Comparison of ENCODE assay signal across 8 cellular contexts in the genomic region with DNA sequence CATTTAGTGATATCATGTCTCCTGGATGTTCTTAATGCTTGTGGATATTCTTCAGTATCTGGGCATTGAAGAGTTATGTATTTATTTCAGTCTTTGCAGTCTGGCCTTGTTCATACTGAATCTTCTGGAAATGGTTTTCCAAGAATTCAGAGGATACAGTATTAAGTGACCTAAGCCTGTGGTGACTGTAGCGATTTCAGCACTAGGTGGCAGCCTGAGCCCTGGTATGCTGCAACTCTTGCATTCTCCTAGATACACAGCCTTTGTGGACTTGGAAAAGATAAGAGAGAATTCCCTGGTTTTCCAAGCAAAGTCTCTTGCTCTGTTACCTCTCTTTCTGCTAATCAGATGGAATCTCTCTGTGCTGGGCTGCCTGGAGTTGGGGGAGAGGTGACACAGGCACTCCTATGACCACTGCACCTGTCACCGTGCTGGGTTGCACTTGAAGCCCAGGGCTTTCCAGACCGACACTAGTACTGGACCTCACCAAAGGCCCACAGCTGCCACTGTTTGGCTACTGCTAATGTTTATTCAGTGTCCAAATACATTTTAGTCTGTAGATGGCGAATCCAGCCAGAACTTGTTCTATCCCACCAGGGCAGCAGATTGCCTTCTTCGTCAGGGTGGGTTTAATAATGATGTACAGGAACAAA. TPM values are rescaled to one million over a fixed set of nuclear protein-coding genes. Genes with fewer than 3 reads are reported as not detected.
DNase-seq lines count a peak whose midpoint lies in the region; ATAC-seq and TF ChIP-seq lines count a peak whose summit lies in the region.

No MANE protein-coding gene starts in this region.

- TF ChIP-seq CTCF in heart right ventricle (IDR thresholded peaks at IDR 0.05) (peak in 8 of 9 donors; percentile 9 to 58 (median 45)), right atrium auricular region (IDR thresholded peaks at IDR 0.05) (peak in 1 of 2 donors; percentile 55), PC-9 (conservative IDR thresholded peaks at IDR 0.05) (peak; percentile 67), upper lobe of right lung (IDR thresholded peaks at IDR 0.05) (peak; percentile 35)
- no peak for TF ChIP-seq CTCF in CD4-positive, alpha-beta T cell (IDR thresholded peaks at IDR 0.05)

- H3K27me3 ChIP-seq in heart right ventricle: no peaks in the 10 kb centered on the region
- H3K27me3 ChIP-seq in right atrium auricular region: no peaks in the 10 kb centered on the region
- H3K27me3 ChIP-seq in PC-9 (ENCODE audit: insufficient read depth, low read depth): no peaks in the 10 kb centered on the region
- no peaks in the 10 kb centered on the region for H3K27me3 ChIP-seq in upper lobe of right lung
- no peaks in the 10 kb centered on the region for H3K27me3 ChIP-seq in CD4-positive, alpha-beta T cell (ENCODE audit: control insufficient read depth, insufficient read depth, low read length)

- DNase-seq in heart right ventricle (peak in 1 of 2 donors; percentile 8), right atrium auricular region (ENCODE audit: low spot score) (no peak), PC-9 (peak in 1 of 2 experiments; percentile 33), globus pallidus (ENCODE audit: low spot score) (peak; percentile 18), upper lobe of right lung (no peak)
- no peak for DNase-seq in CD4-positive, alpha-beta T cell

- no peaks in the 10 kb centered on the region for H3K79me2 ChIP-seq in PC-9 (ENCODE audit: low read depth)

- H3K9me3 ChIP-seq in heart right ventricle (peaks cover 0 to 35% (median 0%) of the 10 kb centered on the region in 11 donors), right atrium auricular region (peaks cover 0 to 6% of the 10 kb centered on the region in 2 donors), PC-9 (ENCODE audit: insufficient read depth, low read depth) (no peaks in the 10 kb centered on the region), upper lobe of right lung (no peaks in the 10 kb centered on the region)
- H3K9me3 ChIP-seq in CD4-positive, alpha-beta T cell (ENCODE audit: control insufficient read depth, low read length): no peaks in the 10 kb centered on the region

- H3K27ac ChIP-seq in heart right ventricle: no peak overlapping the region
- H3K27ac ChIP-seq in right atrium auricular region: no peak overlapping the region
- no peak overlapping the region for H3K27ac ChIP-seq in PC-9
- no peak overlapping the region for H3K27ac ChIP-seq in upper lobe of right lung
- H3K27ac ChIP-seq in CD4-positive, alpha-beta T cell (ENCODE audit: low read depth, low read length): no peak overlapping the region

- no peak overlapping the region for H3K27ac Mint-ChIP-seq in CD4-positive, alpha-beta T cell

- H3K36me3 ChIP-seq in heart right ventricle (no peaks in the 10 kb centered on the region), right atrium auricular region (no peaks in the 10 kb centered on the region), PC-9 (ENCODE audit: low read depth) (no peaks in the 10 kb centered on the region), upper lobe of right lung (no peaks in the 10 kb centered on the region)

- POLR2A ChIA-PET in PC-9 (lab: Charles Lee; ENCODE audit: unreplicated experiment): no interaction called here
- POLR2A ChIA-PET in CD4-positive, alpha-beta T cell (lab: Charles Lee): no interaction called here

- BruUV-seq in PC-9 (replicated peaks; lab: Mats Ljungman, UMichigan): no TSS peak

- 76 to 85% methylated on average over 5 of the region's 5 CpGs for WGBS in heart right ventricle, 2 donors

- no peak overlapping the region for H3K4me3 ChIP-seq in heart right ventricle
- no peak overlapping the region for H3K4me3 ChIP-seq in right atrium auricular region
- no peak overlapping the region for H3K4me3 ChIP-seq in PC-9
- H3K4me3 ChIP-seq in upper lobe of right lung: no peak overlapping the region

- H3K4me1 ChIP-seq in heart right ventricle: no peaks in the 10 kb centered on the region
- H3K4me1 ChIP-seq in right atrium auricular region: no peaks in the 10 kb centered on the region
- no peaks in the 10 kb centered on the region for H3K4me1 ChIP-seq in PC-9 (replicated peaks; ENCODE audit: insufficient read depth)
- H3K4me1 ChIP-seq in upper lobe of right lung: no peaks in the 10 kb centered on the region

- intact Hi-C loops in heart right ventricle (cut with DNase I) (loop anchor here in 8 of 10 donors (5.0 to 10.0 kb wide), 3 partner anchors 296 to 1802 kb away; no protein-coding TSS in a partner anchor), PC-9 (cut with micrococcal nuclease; ENCODE audit: unreplicated experiment) (loop anchor here (2.0 to 10.0 kb wide), 4 partner anchors 128 to 762 kb away; a partner anchor contains a TSS), upper lobe of right lung (cut with DNase I) (no loop called here)
- intact Hi-C loops in CD4-positive, alpha-beta T cell (cut with DNase I, micrococcal nuclease): no loop called here

- H2AFZ ChIP-seq in PC-9: no peak overlapping the region

- peaks cover 43% of the 10 kb centered on the region for H3K36me3 Mint-ChIP-seq in CD4-positive, alpha-beta T cell (ENCODE audit: low read depth)

- no peak overlapping the region for H3K4me2 ChIP-seq in PC-9

- ATAC-seq in heart right ventricle: peak in 5 of 8 donors; percentile 44 to 81 (median 70)
- peak; percentile 53 for ATAC-seq in upper lobe of right lung
- ATAC-seq in GM19023 (IDR thresholded peaks at IDR 0.05; ENCODE audit: unreplicated experiment): no peak
- no peak for ATAC-seq in HG02678 (IDR thresholded peaks at IDR 0.05; ENCODE audit: unreplicated experiment)
- ATAC-seq in CD4-positive, alpha-beta T cell (ENCODE audit: poor library complexity): no peak

- H3K27me3 Mint-ChIP-seq in CD4-positive, alpha-beta T cell: no peaks in the 10 kb centered on the region

- H3K9me2 ChIP-seq in PC-9 (ENCODE audit: insufficient read depth): no peaks in the 10 kb centered on the region

- H3F3A ChIP-seq in PC-9 (ENCODE audit: insufficient read depth, low read depth): no peaks in the 10 kb centered on the region

- CTCF ChIA-PET in PC-9 (lab: Charles Lee): no interaction called here
- CTCF ChIA-PET in CD4-positive, alpha-beta T cell (lab: Charles Lee): interaction anchor here (1.4 kb wide), 1 partner anchor 13 kb away, joined by 3 read pairs; no protein-coding TSS in a partner anchor

- H4K20me1 ChIP-seq in PC-9 (ENCODE audit: insufficient read depth): no peaks in the 10 kb centered on the region

- no peaks in the 10 kb centered on the region for H3K4me1 Mint-ChIP-seq in CD4-positive, alpha-beta T cell (ENCODE audit: low read depth)

- H3K4me3 Mint-ChIP-seq in CD4-positive, alpha-beta T cell: no peak overlapping the region

- H3K9me3 Mint-ChIP-seq in CD4-positive, alpha-beta T cell: peaks cover 3% of the 10 kb centered on the region

RNA-seq across cellular contexts. Expression of a gene that starts 19.3 kb away (rescaled TPM):
- total RNA-seq in heart right ventricle (under 1 TPM in 9 of 10 donors, not detected in 1; 0.18 to 0.57 (median 0.30) TPM), right atrium auricular region (under 1 TPM in 1 of 2 donors, not detected in 1; 0.12 TPM), PC-9 (2021) (2.4 and 2.5 TPM in 2 replicates), upper lobe of right lung (0.69 TPM)
- polyA plus RNA-seq in heart right ventricle: under 1 TPM; 0.13 to 0.66 TPM
- total RNA-seq in CD4-positive, alpha-beta T cell: 1 to 10 TPM in 1 of 2 experiments, under 1 TPM in 1; 0.49 to 1.1 TPM

RNA-seq across cellular contexts. Expression of a gene that starts 35.2 kb away (rescaled TPM):
- total RNA-seq in heart right ventricle (1 to 10 TPM; 6.5 to 8.7 (median 7.0) TPM), right atrium auricular region (1 to 10 TPM; 5.7 TPM), PC-9 (2021) (31.2 and 36.0 TPM in 2 replicates), upper lobe of right lung (8.2 TPM)
- polyA plus RNA-seq in heart right ventricle: 1 to 10 TPM; 6.0 to 9.7 TPM
- total RNA-seq in CD4-positive, alpha-beta T cell: 1 to 10 TPM; 7.9 to 8.7 TPM

Comparison
In these comparisons a context has a peak if more than half of its experiments do, and no peak if none do; other contexts are left out.
1. ATAC-seq: peak in heart right ventricle (5 of 8) and upper lobe of right lung (single experiment); none in GM19023 (single experiment), HG02678 (single experiment) and CD4-positive, alpha-beta T cell (single experiment).
2. intact Hi-C loops: an anchor here in heart right ventricle (5.0 to 10.0 kb wide) and PC-9 (2.0 to 10.0 kb wide); none called in upper lobe of right lung and CD4-positive, alpha-beta T cell.